ENCODE assay signal across 8 cellular contexts in genomic region chr16:3880623-3881498, GRCh38. TPM values are rescaled to one million over a fixed set of nuclear protein-coding genes. Genes with fewer than 3 reads are reported as not detected.
DNase-seq lines count a peak whose midpoint lies in the region; ATAC-seq and TF ChIP-seq lines count a peak whose summit lies in the region.

TSS of gene CREBBP (minus strand) at chr16:3880713. CDS start at chr16:3879916, 797 bp downstream.

- H3K27me3 Mint-ChIP-seq in activated T-cell treated with anti-CD3 and anti-CD28 coated beads, Interleukin-2, amount 50 U/mL, for 24 hours: peaks cover 5% of the 10 kb centered on the region

- H3K4me1 ChIP-seq in muscle layer of colon (ENCODE audit: insufficient read depth, low read length): peaks cover 37% of the 10 kb centered on the region

- no peaks in the 10 kb centered on the region for H3K36me3 ChIP-seq in muscle layer of colon (ENCODE audit: insufficient read depth, low read length)

- H3K9ac ChIP-seq in muscle layer of colon (ENCODE audit: low read length): peak within 1 kb of the TSS; percentile 49

- H3K27ac Mint-ChIP-seq in activated T-cell treated with anti-CD3 and anti-CD28 coated beads, Interleukin-2, amount 50 U/mL, for 24 hours: peak within 1 kb of the TSS; percentile 94

- in situ Hi-C loops in KBM-7 (cut with MboI; ENCODE audit: low pct_unique_long_range_greater_than_20kb, low sequenced_read_pairs): no loop called here

- H3K9me3 ChIP-seq in muscle layer of colon (ENCODE audit: low read length): no peaks in the 10 kb centered on the region

- peaks cover 36% of the 10 kb centered on the region for H3K4me1 Mint-ChIP-seq in activated T-cell treated with anti-CD3 and anti-CD28 coated beads, Interleukin-2, amount 50 U/mL, for 24 hours (ENCODE audit: low read depth)

- H3K27ac ChIP-seq in muscle layer of colon (ENCODE audit: low read depth, low read length): peak within 1 kb of the TSS; percentile 51

- DNase-seq in DMS 273 treated with DMSO at 0.1 percent for 48 hours (lab: John Stamatoyannopoulos, UW) (peak; percentile 50), KBM-7 (peak; percentile 69)
- peak; percentile 91 for DNase-seq in activated T-cell treated with anti-CD3 and anti-CD28 coated beads, Interleukin-2, amount 50 U/mL, for 24 hours
- DNase-seq in stimulated activated CD8-positive, alpha-beta memory T cell treated with anti-CD3 and anti-CD28 coated beads, Interleukin-7, amount 100 ng/mL, for 1 hour (ENCODE audit: low read depth in 2 of 2): peak; percentile 67 to 73

- H3K4me3 Mint-ChIP-seq in activated T-cell treated with anti-CD3 and anti-CD28 coated beads, Interleukin-2, amount 50 U/mL, for 24 hours: peak within 1 kb of the TSS; percentile 87

- H3K4me3 ChIP-seq in muscle layer of colon (ENCODE audit: low read depth in 1 of 2, low read length in 2 of 2): peak within 1 kb of the TSS; percentile 76 to 95

- peak; percentile 67 for ATAC-seq in GM21576 (IDR thresholded peaks at IDR 0.05; ENCODE audit: unreplicated experiment)
- ATAC-seq in esophagus mucosa: peak; percentile 94

- no peaks in the 10 kb centered on the region for H3K27me3 ChIP-seq in muscle layer of colon (ENCODE audit: control insufficient read depth in 1 of 2, insufficient read depth in 2 of 2, low read length in 2 of 2)

- H3K9me3 Mint-ChIP-seq in activated T-cell treated with anti-CD3 and anti-CD28 coated beads, Interleukin-2, amount 50 U/mL, for 24 hours: no peaks in the 10 kb centered on the region

- peaks cover 19% of the 10 kb centered on the region for H3K36me3 Mint-ChIP-seq in activated T-cell treated with anti-CD3 and anti-CD28 coated beads, Interleukin-2, amount 50 U/mL, for 24 hours (ENCODE audit: low read depth)

TF ChIP-seq in PFSK-1, 5 proteins besides CTCF, POLR2A, EP300 and RAD21:
- TF ChIP-seq TAF1 (IDR thresholded peaks at IDR 0.05; ENCODE audit: borderline replicate concordance, insufficient read depth, low read length) (peak; percentile 62; the same call in 1 of the 2 replicates), POLR2AphosphoS5 (IDR thresholded peaks at IDR 0.05; ENCODE audit: low read depth, low read length) (peak; percentile 81), FOXP2 (optimal IDR thresholded peaks at IDR 0.05; ENCODE audit: borderline replicate concordance, extremely low read depth, extremely low read length, insufficient read depth) (no peak)
TF ChIP-seq in PFSK-1: peak in this region for 2.

RNA-seq across cellular contexts. Expression of gene CREBBP, which starts in this region (rescaled TPM):
- polyA plus RNA-seq in PFSK-1 (2012; ENCODE audit: insufficient read length, low read depth): 35.0 TPM
- total RNA-seq in esophagus mucosa: 28.1 TPM

Comparison
In these comparisons a context has a peak if more than half of its experiments do, and no peak if none do; other contexts are left out.
1. Peak in every context shown above with its lines: DNase-seq, ATAC-seq, H3K4me3 ChIP-seq and H3K27ac ChIP-seq.